Comparison of ENCODE assay signal across 27 cellular contexts in the genomic region with DNA sequence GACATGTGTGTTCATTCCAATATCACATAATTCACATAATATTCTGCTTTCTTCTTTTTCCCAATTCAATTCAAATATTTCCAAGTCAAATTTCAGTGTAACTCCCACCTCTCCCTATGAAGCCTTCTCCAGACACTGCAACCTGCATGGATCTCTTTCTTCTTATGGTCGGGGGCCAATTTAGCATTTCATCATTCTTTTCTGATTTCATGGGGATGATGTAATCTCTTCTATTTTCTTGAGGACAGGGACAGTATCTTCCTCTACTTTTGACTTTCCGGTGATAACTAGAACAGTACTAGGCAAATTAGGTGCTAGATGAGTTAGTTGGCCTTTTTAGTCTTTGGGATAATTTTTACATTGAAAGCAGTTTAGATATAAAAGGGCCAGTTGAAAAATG.
"Had no signal": no experiment of that assay in that cellular context is flagged by ENCODE, and none has a peak within 500 bp of the region (broad histone marks: within the 10 kb centered on the region; RNA-seq: fewer than 3 reads in every experiment).

No MANE protein-coding gene starts in this region.

- H3K27me3 ChIP-seq: colonic mucosa, esophagus squamous epithelium, gastrocnemius medialis, heart right ventricle, left lung had no signal

- H3K4me1 Mint-ChIP-seq: immature natural killer cell had no signal

- H3K4me3 ChIP-seq: colonic mucosa, esophagus squamous epithelium, gastrocnemius medialis, heart right ventricle, left lung, lower lobe of right lung, mucosa of descending colon had no signal

- FAIRE-seq: endometrium had no signal

- H3K36me3 ChIP-seq: colonic mucosa, esophagus squamous epithelium, gastrocnemius medialis, heart right ventricle, left lung, lower lobe of right lung had no signal

- DNase-seq: colonic mucosa; cortex of kidney; effector CD8-positive, alpha-beta T cell; effector memory CD8-positive, alpha-beta T cell; endodermal cell; erythroblast; esophagus squamous epithelium; foreskin fibroblast; foreskin melanocyte; gastrocnemius medialis; glutamatergic neuron; head of caudate nucleus; heart right ventricle; hypothalamus; immature natural killer cell; islet precursor cell; left cardiac atrium; left lung; left ventricle myocardium superior; lower lobe of right lung; mesenchymal stem cell; mucosa of descending colon had no signal

- H3K27ac ChIP-seq: colonic mucosa, epithelial cell of prostate, esophagus squamous epithelium, gastrocnemius medialis, heart right ventricle, left lung, lower lobe of right lung had no signal

- H3K36me3 Mint-ChIP-seq: immature natural killer cell, mesothelial cell of epicardium had no signal

- ATAC-seq: effector memory CD8-positive, alpha-beta T cell; esophagus mucosa; gastrocnemius medialis; heart right ventricle; left cardiac atrium; left lung; left ventricle myocardium superior; lower lobe of right lung; mucosa of descending colon had no signal

- H3K4me3 Mint-ChIP-seq: dendritic cell treated with granulocyte-macrophage colony-stimulating factor and Interleukin-4, amounts not matched to agents 40 ng/mL and 50 ng/mL, for 4 days; effector memory CD8-positive, alpha-beta T cell; endodermal cell; immature natural killer cell; mesothelial cell of epicardium had no signal

- H3K4me1 ChIP-seq: colonic mucosa, gastrocnemius medialis, left lung, lower lobe of right lung had no signal

- H3K9me3 Mint-ChIP-seq: dendritic cell treated with granulocyte-macrophage colony-stimulating factor and Interleukin-4, amounts not matched to agents 40 ng/mL and 50 ng/mL, for 4 days; effector memory CD8-positive, alpha-beta T cell; endodermal cell had no signal

- H3K9me3 ChIP-seq: colonic mucosa, esophagus squamous epithelium, gastrocnemius medialis, heart right ventricle, left lung, lower lobe of right lung, mucosa of descending colon had no signal

- H3K27ac Mint-ChIP-seq: dendritic cell treated with granulocyte-macrophage colony-stimulating factor and Interleukin-4, amounts not matched to agents 40 ng/mL and 50 ng/mL, for 4 days; effector memory CD8-positive, alpha-beta T cell; endodermal cell; immature natural killer cell; mesothelial cell of epicardium had no signal
